In genomic region chr3:177816667-177817208, GRCh38 we compare ENCODE assay signal across 9 cellular contexts.
DNase-seq lines count a peak whose midpoint lies in the region; ATAC-seq, FAIRE-seq and TF ChIP-seq lines count a peak whose summit lies in the region.
"Had no signal": no experiment of that assay in that cellular context is flagged by ENCODE, and none has a peak within 500 bp of the region (broad histone marks: within the 10 kb centered on the region; RNA-seq: fewer than 3 reads in every experiment).

No MANE protein-coding gene starts in this region.

- peaks cover 12% of the 10 kb centered on the region for H3K4me1 ChIP-seq in astrocyte (ENCODE audit: insufficient read depth, low read length)
- no peaks in the 10 kb centered on the region for H3K4me1 ChIP-seq in hepatocyte (ENCODE audit: insufficient read depth)

- peak; percentile 92 for FAIRE-seq in astrocyte (lab: Jason Lieb, UNC)

- H3K4me1 Mint-ChIP-seq in astrocyte (ENCODE audit: low read depth, unreplicated experiment), result peaks cover 39% of the 10 kb centered on the region

- no peak overlapping the region for H3K4me3 ChIP-seq in astrocyte (ENCODE audit: insufficient read depth, low read depth, low read length)
- H3K4me3 ChIP-seq in hepatocyte, result no peak overlapping the region

- no peaks in the 10 kb centered on the region for H3K79me2 ChIP-seq in astrocyte (ENCODE audit: insufficient read depth, low read length)
- H3K79me2 ChIP-seq in hepatocyte, result no peaks in the 10 kb centered on the region

- peak overlapping the region; percentile 32 for H3K27ac ChIP-seq in astrocyte (ENCODE audit: low read depth, low read length)
- H3K27ac ChIP-seq in hepatocyte, result no peak overlapping the region
- peak overlapping the region; percentile 18 for H3K27ac ChIP-seq in temporal lobe (ENCODE audit: low read depth, low read length)

- H3K9me3 ChIP-seq in astrocyte (ENCODE audit: insufficient read depth, low read depth, low read length) (no peaks in the 10 kb centered on the region), hepatocyte (ENCODE audit: low read depth) (no peaks in the 10 kb centered on the region)

- H3K36me3 Mint-ChIP-seq in astrocyte (ENCODE audit: low read depth, unreplicated experiment), result no peaks in the 10 kb centered on the region
- H3K36me3 Mint-ChIP-seq: activated CD4-positive, alpha-beta memory T cell treated with anti-CD3 and anti-CD28 coated beads for 36 hours had no signal

- peak; percentile 48 for DNase-seq in HK-2 (ENCODE audit: unreplicated experiment)
- DNase-seq in astrocyte (ENCODE audit: low read depth), result peak; percentile 92
- DNase-seq in hepatocyte (ENCODE audit: low spot score), result no peak
- no peak for DNase-seq in cerebellar nuclear complex (lab: John Stamatoyannopoulos, UW)
- DNase-seq in SK-N-DZ (ENCODE audit: low spot score), result no peak
- no peak for DNase-seq in HuH-7 (ENCODE audit: low spot score)
- DNase-seq: activated CD4-positive, alpha-beta memory T cell treated with anti-CD3 and anti-CD28 coated beads for 36 hours had no signal

- H2AFZ ChIP-seq in astrocyte (ENCODE audit: low read depth, low read length) (no peak overlapping the region), hepatocyte (no peak overlapping the region)

- H3K9me2 ChIP-seq in hepatocyte (replicated peaks; ENCODE audit: insufficient read depth), result no peaks in the 10 kb centered on the region

- no peaks in the 10 kb centered on the region for H3K9me3 Mint-ChIP-seq in astrocyte (ENCODE audit: unreplicated experiment)
- H3K9me3 Mint-ChIP-seq: activated CD4-positive, alpha-beta memory T cell treated with anti-CD3 and anti-CD28 coated beads for 36 hours had no signal

- WGBS in hepatocyte (ENCODE audit: low lambda C conversion rate, missing lambda C conversion rate), result 67% methylated on average over 6 of the region's 6 CpGs

- H3K36me3 ChIP-seq in astrocyte (ENCODE audit: insufficient read depth, low read length) (no peaks in the 10 kb centered on the region), hepatocyte (replicated peaks; ENCODE audit: insufficient read depth, low read depth) (no peaks in the 10 kb centered on the region)

- no peak overlapping the region for H3K9ac ChIP-seq in astrocyte (ENCODE audit: low read length)

- H3K4me3 Mint-ChIP-seq in astrocyte (ENCODE audit: unreplicated experiment), result no peak overlapping the region
- H3K4me3 Mint-ChIP-seq: activated CD4-positive, alpha-beta memory T cell treated with anti-CD3 and anti-CD28 coated beads for 36 hours had no signal

- ATAC-seq in GM18858 (IDR thresholded peaks at IDR 0.05; ENCODE audit: unreplicated experiment), result no peak

- H3K27me3 ChIP-seq in astrocyte (ENCODE audit: insufficient read depth, low read length), result no peaks in the 10 kb centered on the region
- H3K27me3 ChIP-seq in hepatocyte, result no peaks in the 10 kb centered on the region

- no peak for TF ChIP-seq CTCF in astrocyte (IDR thresholded peaks at IDR 0.05; ENCODE audit: insufficient read depth, low read depth, low read length)
- TF ChIP-seq CTCF in hepatocyte (IDR thresholded peaks at IDR 0.05; ENCODE audit: poor library complexity), result peak; percentile 28

- no peaks in the 10 kb centered on the region for H3K27me3 Mint-ChIP-seq in astrocyte (ENCODE audit: low read depth, unreplicated experiment)
- H3K27me3 Mint-ChIP-seq: activated CD4-positive, alpha-beta memory T cell treated with anti-CD3 and anti-CD28 coated beads for 36 hours had no signal

- H3K4me2 ChIP-seq in astrocyte (ENCODE audit: low read length) (peak overlapping the region; percentile 45), hepatocyte (no peak overlapping the region)

- H3K27ac Mint-ChIP-seq in astrocyte (ENCODE audit: unreplicated experiment), result peak overlapping the region; percentile 84
- H3K27ac Mint-ChIP-seq: activated CD4-positive, alpha-beta memory T cell treated with anti-CD3 and anti-CD28 coated beads for 36 hours had no signal

- no peaks in the 10 kb centered on the region for H4K20me1 ChIP-seq in astrocyte (ENCODE audit: insufficient read depth, low read length)
- no peaks in the 10 kb centered on the region for H4K20me1 ChIP-seq in hepatocyte (ENCODE audit: insufficient read depth, poor library complexity, severe bottlenecking)

Comparison
In these comparisons a context has a peak if more than half of its experiments do, and no peak if none do; other contexts are left out.
1. DNase-seq: peak in HK-2 (single experiment) and astrocyte (single experiment); none in hepatocyte (single experiment), cerebellar nuclear complex (0 of 2), SK-N-DZ (single experiment) and HuH-7 (single experiment).